1 cellular context compared by ENCODE assay signal in genomic region chr11:88315015-88315414, GRCh38.
TF ChIP-seq lines count a peak whose summit lies in the region.

No MANE protein-coding gene starts in this region.

TF ChIP-seq in SK-N-SH, 30 proteins besides CTCF, POLR2A, EP300 and RAD21 (continued from another document):
- TF ChIP-seq USF1 (IDR thresholded peaks at IDR 0.05; ENCODE audit: borderline replicate concordance, low read depth), result no peak
- no peak for TF ChIP-seq FOXJ3 (CRISPR knock-in tag; IDR thresholded peaks at IDR 0.05)
- no peak for TF ChIP-seq NFIC (IDR thresholded peaks at IDR 0.05; ENCODE audit: borderline replicate concordance)
- TF ChIP-seq YY1 (IDR thresholded peaks at IDR 0.05; ENCODE audit: low read depth), result no peak
- no peak for TF ChIP-seq MAX (IDR thresholded peaks at IDR 0.05; ENCODE audit: low read depth)
- no peak for TF ChIP-seq MEF2A (IDR thresholded peaks at IDR 0.05; ENCODE audit: borderline replicate concordance, low read depth)
